In the genomic region with DNA sequence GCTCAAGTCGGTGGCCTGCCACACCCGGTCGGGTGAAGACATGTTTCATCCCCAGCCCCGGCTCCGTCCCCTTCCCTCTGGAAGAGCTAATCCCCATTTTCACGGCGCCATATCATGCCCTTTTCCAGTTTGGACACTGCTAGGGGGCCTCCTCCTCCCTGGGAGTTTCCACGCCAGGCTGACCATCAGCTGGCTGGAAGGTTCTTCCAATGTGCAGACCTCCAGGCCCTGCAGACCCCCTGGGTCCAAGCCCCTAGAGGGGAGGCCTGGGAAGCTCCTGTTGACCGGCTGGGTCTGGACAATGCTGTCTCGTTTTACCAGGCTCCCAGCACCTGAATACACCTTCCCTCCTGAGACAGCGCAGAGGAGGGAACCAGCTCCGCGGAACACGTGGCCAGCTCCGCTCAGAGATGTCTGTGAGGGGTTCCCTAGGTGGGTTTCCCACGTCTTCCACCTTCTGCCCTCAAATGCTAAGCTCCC, we compare ENCODE assay signal across 1 cellular context.
TF ChIP-seq lines count a peak whose summit lies in the region.

No MANE protein-coding gene starts in this region.

TF ChIP-seq in GM23338, 12 proteins besides CTCF, POLR2A, EP300 and RAD21 (continued from another document):
- TF ChIP-seq, protein P1, sequence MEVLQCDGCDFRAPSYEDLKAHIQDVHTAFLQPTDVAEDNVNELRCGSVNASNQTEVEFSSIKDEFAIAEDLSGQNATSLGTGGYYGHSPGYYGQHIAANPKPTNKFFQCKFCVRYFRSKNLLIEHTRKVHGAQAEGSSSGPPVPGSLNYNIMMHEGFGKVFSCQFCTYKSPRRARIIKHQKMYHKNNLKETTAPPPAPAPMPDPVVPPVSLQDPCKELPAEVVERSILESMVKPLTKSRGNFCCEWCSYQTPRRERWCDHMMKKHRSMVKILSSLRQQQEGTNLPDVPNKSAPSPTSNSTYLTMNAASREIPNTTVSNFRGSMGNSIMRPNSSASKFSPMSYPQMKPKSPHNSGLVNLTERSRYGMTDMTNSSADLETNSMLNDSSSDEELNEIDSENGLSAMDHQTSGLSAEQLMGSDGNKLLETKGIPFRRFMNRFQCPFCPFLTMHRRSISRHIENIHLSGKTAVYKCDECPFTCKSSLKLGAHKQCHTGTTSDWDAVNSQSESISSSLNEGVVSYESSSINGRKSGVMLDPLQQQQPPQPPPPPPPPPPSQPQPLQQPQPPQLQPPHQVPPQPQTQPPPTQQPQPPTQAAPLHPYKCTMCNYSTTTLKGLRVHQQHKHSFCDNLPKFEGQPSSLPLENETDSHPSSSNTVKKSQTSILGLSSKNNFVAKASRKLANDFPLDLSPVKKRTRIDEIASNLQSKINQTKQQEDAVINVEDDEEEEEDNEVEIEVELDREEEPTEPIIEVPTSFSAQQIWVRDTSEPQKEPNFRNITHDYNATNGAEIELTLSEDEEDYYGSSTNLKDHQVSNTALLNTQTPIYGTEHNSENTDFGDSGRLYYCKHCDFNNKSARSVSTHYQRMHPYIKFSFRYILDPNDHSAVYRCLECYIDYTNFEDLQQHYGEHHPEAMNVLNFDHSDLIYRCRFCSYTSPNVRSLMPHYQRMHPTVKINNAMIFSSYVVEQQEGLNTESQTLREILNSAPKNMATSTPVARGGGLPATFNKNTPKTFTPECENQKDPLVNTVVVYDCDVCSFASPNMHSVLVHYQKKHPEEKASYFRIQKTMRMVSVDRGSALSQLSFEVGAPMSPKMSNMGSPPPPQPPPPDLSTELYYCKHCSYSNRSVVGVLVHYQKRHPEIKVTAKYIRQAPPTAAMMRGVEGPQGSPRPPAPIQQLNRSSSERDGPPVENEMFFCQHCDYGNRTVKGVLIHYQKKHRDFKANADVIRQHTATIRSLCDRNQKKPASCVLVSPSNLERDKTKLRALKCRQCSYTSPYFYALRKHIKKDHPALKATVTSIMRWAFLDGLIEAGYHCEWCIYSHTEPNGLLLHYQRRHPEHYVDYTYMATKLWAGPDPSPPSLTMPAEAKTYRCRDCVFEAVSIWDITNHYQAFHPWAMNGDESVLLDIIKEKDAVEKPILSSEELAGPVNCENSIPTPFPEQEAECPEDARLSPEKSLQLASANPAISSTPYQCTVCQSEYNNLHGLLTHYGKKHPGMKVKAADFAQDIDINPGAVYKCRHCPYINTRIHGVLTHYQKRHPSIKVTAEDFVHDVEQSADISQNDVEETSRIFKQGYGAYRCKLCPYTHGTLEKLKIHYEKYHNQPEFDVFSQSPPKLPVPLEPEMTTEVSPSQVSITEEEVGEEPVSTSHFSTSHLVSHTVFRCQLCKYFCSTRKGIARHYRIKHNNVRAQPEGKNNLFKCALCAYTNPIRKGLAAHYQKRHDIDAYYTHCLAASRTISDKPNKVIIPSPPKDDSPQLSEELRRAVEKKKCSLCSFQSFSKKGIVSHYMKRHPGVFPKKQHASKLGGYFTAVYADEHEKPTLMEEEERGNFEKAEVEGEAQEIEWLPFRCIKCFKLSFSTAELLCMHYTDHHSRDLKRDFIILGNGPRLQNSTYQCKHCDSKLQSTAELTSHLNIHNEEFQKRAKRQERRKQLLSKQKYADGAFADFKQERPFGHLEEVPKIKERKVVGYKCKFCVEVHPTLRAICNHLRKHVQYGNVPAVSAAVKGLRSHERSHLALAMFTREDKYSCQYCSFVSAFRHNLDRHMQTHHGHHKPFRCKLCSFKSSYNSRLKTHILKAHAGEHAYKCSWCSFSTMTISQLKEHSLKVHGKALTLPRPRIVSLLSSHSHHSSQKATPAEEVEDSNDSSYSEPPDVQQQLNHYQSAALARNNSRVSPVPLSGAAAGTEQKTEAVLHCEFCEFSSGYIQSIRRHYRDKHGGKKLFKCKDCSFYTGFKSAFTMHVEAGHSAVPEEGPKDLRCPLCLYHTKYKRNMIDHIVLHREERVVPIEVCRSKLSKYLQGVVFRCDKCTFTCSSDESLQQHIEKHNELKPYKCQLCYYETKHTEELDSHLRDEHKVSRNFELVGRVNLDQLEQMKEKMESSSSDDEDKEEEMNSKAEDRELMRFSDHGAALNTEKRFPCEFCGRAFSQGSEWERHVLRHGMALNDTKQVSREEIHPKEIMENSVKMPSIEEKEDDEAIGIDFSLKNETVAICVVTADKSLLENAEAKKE (CRISPR knock-in tag; IDR thresholded peaks at IDR 0.05) = no peak
- no peak for TF ChIP-seq NANOG (IDR thresholded peaks at IDR 0.05; ENCODE audit: borderline replicate concordance)
